10 cellular contexts compared by ENCODE assay signal in the genomic region with DNA sequence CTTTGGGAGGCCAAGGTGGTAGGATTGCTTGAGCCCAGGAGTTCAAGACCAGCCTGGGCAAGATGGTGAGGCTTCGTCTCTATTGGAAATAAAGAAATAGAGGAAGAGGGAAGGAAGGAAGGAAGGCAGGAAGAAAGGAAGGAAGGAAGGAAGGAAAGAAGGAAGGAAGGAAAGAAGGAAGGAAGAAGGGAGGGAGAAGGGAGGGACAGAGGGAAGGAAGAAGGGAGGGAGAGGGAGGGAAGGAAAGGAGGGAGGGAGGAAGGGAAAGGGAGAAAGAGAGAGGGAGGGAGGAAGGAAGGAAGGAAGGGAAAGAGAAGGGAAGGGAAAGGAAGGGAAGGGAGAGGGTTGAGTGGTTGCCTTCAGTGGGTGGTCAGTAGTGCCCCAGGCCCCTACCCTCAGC. TPM values are rescaled to one million over a fixed set of nuclear protein-coding genes. Genes with fewer than 3 reads are reported as not detected.
"Had no signal": no experiment of that assay in that cellular context is flagged by ENCODE, and none has a peak within 500 bp of the region (broad histone marks: within the 10 kb centered on the region; RNA-seq: fewer than 3 reads in every experiment).

No MANE protein-coding gene starts in this region.

- H3K4me2 ChIP-seq: GM23338 had no signal

- DNase-seq: H9, HCEC 1CT, HFFc6, KG1 had no signal

- H2AFZ ChIP-seq: GM23338 had no signal

- H3K4me3 ChIP-seq: GM23338, K562 had no signal

- FAIRE-seq: H1, H54, HTR-8/SVneo, K562 had no signal

- ATAC-seq: GM23338, K562 had no signal

RNA-seq across cellular contexts. Expression of a gene that starts 17.9 kb away (rescaled TPM):
- total RNA-seq: HFFc6, HT-29, K562 had no signal
- polyA plus RNA-seq: K562 had no signal

RNA-seq across cellular contexts. Expression of a gene that starts 47.4 kb away (rescaled TPM):
- total RNA-seq: HFFc6, HT-29 had no signal
